In genomic region chr3:31029756-31030155, GRCh38 we compare ENCODE assay signal across 22 cellular contexts.
DNase-seq lines count a peak whose midpoint lies in the region; ATAC-seq, FAIRE-seq and TF ChIP-seq lines count a peak whose summit lies in the region.
"Had no signal": no experiment of that assay in that cellular context is flagged by ENCODE, and none has a peak within 500 bp of the region (broad histone marks: within the 10 kb centered on the region; RNA-seq: fewer than 3 reads in every experiment).

No MANE protein-coding gene starts in this region.

- H3K36me3 Mint-ChIP-seq in MCF 10A (ENCODE audit: insufficient read depth, unreplicated experiment): no peaks in the 10 kb centered on the region
- peaks cover 0 to 10% (median 0%) of the 10 kb centered on the region in 5 donors for H3K36me3 Mint-ChIP-seq in naive thymus-derived CD4-positive, alpha-beta T cell
- H3K36me3 Mint-ChIP-seq: CD4-positive, CD25-positive, alpha-beta regulatory T cell had no signal

- TF ChIP-seq CTCF in mammary epithelial cell (conservative IDR thresholded peaks at IDR 0.05 in 1 of 2, IDR thresholded peaks at IDR 0.05 in 1 of 2; ENCODE audit: extremely low read depth in 1 of 2, insufficient read depth in 1 of 2, low read depth in 1 of 2, low read length in 2 of 2) (no peak), MCF 10A (IDR thresholded peaks at IDR 0.05; ENCODE audit: unreplicated experiment) (no peak), K562 (IDR thresholded peaks at IDR 0.05 in 2 of 3, conservative IDR thresholded peaks at IDR 0.05 in 1 of 3; ENCODE audit: insufficient read depth in 2 of 3, low read depth in 1 of 3, low read length in 3 of 3) (no peak), osteoblast (IDR thresholded peaks at IDR 0.05; ENCODE audit: extremely low read depth, low read depth, low read length) (no peak)

- no peak overlapping the region for H3K27ac Mint-ChIP-seq in MCF 10A (ENCODE audit: low read depth, unreplicated experiment)
- no peak overlapping the region for H3K27ac Mint-ChIP-seq in naive thymus-derived CD4-positive, alpha-beta T cell
- H3K27ac Mint-ChIP-seq: CD4-positive, CD25-positive, alpha-beta regulatory T cell had no signal

- H3K27me3 ChIP-seq in mammary epithelial cell (ENCODE audit: insufficient read depth, low read length) (no peaks in the 10 kb centered on the region), K562 (ENCODE audit: control insufficient read depth in 2 of 2, insufficient read depth in 2 of 2, low read length in 2 of 2) (no peaks in the 10 kb centered on the region), osteoblast (ENCODE audit: insufficient read depth, low read length) (no peaks in the 10 kb centered on the region)
- H3K27me3 ChIP-seq in naive thymus-derived CD4-positive, alpha-beta T cell (ENCODE audit: control insufficient read depth in 2 of 2, insufficient read depth in 2 of 2, low read length in 2 of 2): no peaks in the 10 kb centered on the region
- H3K27me3 ChIP-seq: BE2C had no signal

- WGBS in mammary epithelial cell (ENCODE audit: low coverage, missing lambda C conversion rate): 63% methylated on average over 3 of the region's 3 CpGs
- 0% methylated on average over 3 of the region's 3 CpGs for WGBS in K562 (ENCODE audit: insufficient coverage, low coverage, missing lambda C conversion rate)

- ATAC-seq in K562: no peak
- no peak for ATAC-seq in GM21529 (IDR thresholded peaks at IDR 0.05; ENCODE audit: unreplicated experiment)
- no peak for ATAC-seq in sciatic nerve
- ATAC-seq in naive thymus-derived CD4-positive, alpha-beta T cell: no peak
- ATAC-seq: HepG2 had no signal

- H3K4me2 ChIP-seq in mammary epithelial cell (ENCODE audit: insufficient read depth, low read depth, low read length) (no peak overlapping the region), K562 (ENCODE audit: insufficient read depth, low read length) (no peak overlapping the region), osteoblast (ENCODE audit: insufficient read depth, low read length) (no peak overlapping the region)
- H3K4me2 ChIP-seq: KMS-11, PC-9 had no signal

- H4K20me1 ChIP-seq in mammary epithelial cell (ENCODE audit: insufficient read depth, low read length) (no peaks in the 10 kb centered on the region), K562 (replicated peaks; ENCODE audit: control insufficient read depth, insufficient read depth, low read length) (no peaks in the 10 kb centered on the region), osteoblast (ENCODE audit: insufficient read depth, low read length) (no peaks in the 10 kb centered on the region)

- CTCF ChIA-PET in mammary epithelial cell (lab: Charles Lee; ENCODE audit: low non-redundant PET): no interaction called here
- CTCF ChIA-PET in MCF 10A (lab: Yijun Ruan, JAX): no interaction called here
- CTCF ChIA-PET in K562 (lab: Yijun Ruan, JAX; ENCODE audit: low intra/inter-chr PET ratio): no interaction called here
- CTCF ChIA-PET in naive thymus-derived CD4-positive, alpha-beta T cell (lab: Charles Lee): no interaction called here

- H3K9ac ChIP-seq in mammary epithelial cell (ENCODE audit: insufficient read depth, low read length) (no peak overlapping the region), K562 (ENCODE audit: insufficient read depth in 1 of 2, low read depth in 2 of 2, low read length in 2 of 2) (no peak overlapping the region)
- H3K9ac ChIP-seq: GM23248, KMS-11 had no signal

- no peak for TF ChIP-seq EP300 in K562 (IDR thresholded peaks at IDR 0.05; ENCODE audit: low read length)

- peak overlapping the region; percentile 41 for H2AFZ ChIP-seq in mammary epithelial cell (ENCODE audit: low read depth, low read length)
- no peak overlapping the region for H2AFZ ChIP-seq in K562 (ENCODE audit: low read depth, low read length)
- H2AFZ ChIP-seq in osteoblast (ENCODE audit: low read length): no peak overlapping the region
- H2AFZ ChIP-seq: GM23248, PC-9 had no signal

- H3K79me2 ChIP-seq in mammary epithelial cell (ENCODE audit: insufficient read depth, low read length) (no peaks in the 10 kb centered on the region), K562 (ENCODE audit: control insufficient read depth, insufficient read depth, low read length) (no peaks in the 10 kb centered on the region), osteoblast (ENCODE audit: insufficient read depth, low read length) (no peaks in the 10 kb centered on the region)

- H3K4me1 ChIP-seq in mammary epithelial cell (ENCODE audit: insufficient read depth, low read length) (no peaks in the 10 kb centered on the region), K562 (replicated peaks in 1 of 2; ENCODE audit: control insufficient read depth in 2 of 2, insufficient read depth in 2 of 2, low read length in 2 of 2) (no peaks in the 10 kb centered on the region), osteoblast (ENCODE audit: insufficient read depth, low read length) (no peaks in the 10 kb centered on the region)
- no peaks in the 10 kb centered on the region for H3K4me1 ChIP-seq in naive thymus-derived CD4-positive, alpha-beta T cell (ENCODE audit: control insufficient read depth in 2 of 2, insufficient read depth in 2 of 2, low read length in 2 of 2)
- H3K4me1 ChIP-seq: BE2C had no signal

- intact Hi-C loops in mammary epithelial cell (cut with micrococcal nuclease) (no loop called here), MCF 10A (cut with micrococcal nuclease) (no loop called here), K562 (cut with micrococcal nuclease) (no loop called here), sciatic nerve (cut with DNase I) (no loop called here)
- intact Hi-C loops in naive thymus-derived CD4-positive, alpha-beta T cell (cut with micrococcal nuclease): no loop called here

- no peak for TF ChIP-seq POLR2A in K562 (conservative IDR thresholded peaks at IDR 0.05)

- no peaks in the 10 kb centered on the region for H3K4me1 Mint-ChIP-seq in MCF 10A (ENCODE audit: insufficient read depth, unreplicated experiment)
- no peaks in the 10 kb centered on the region for H3K4me1 Mint-ChIP-seq in naive thymus-derived CD4-positive, alpha-beta T cell
- H3K4me1 Mint-ChIP-seq: CD4-positive, CD25-positive, alpha-beta regulatory T cell had no signal

- no peak for FAIRE-seq in K562 (lab: Jason Lieb, UNC)
- FAIRE-seq: HepG2 had no signal

- TF ChIP-seq RAD21 in K562 (CRISPR knock-in tag; conservative IDR thresholded peaks at IDR 0.05 in 1 of 2, IDR thresholded peaks at IDR 0.05 in 1 of 2): no peak

- no peaks in the 10 kb centered on the region for H3K36me3 ChIP-seq in mammary epithelial cell (ENCODE audit: insufficient read depth, low read length)
- H3K36me3 ChIP-seq in K562 (ENCODE audit: control insufficient read depth, insufficient read depth, low read length): no peaks in the 10 kb centered on the region
- no peaks in the 10 kb centered on the region for H3K36me3 ChIP-seq in osteoblast (ENCODE audit: insufficient read depth, low read length)
- no peaks in the 10 kb centered on the region for H3K36me3 ChIP-seq in naive thymus-derived CD4-positive, alpha-beta T cell (ENCODE audit: control insufficient read depth in 2 of 3, insufficient read depth in 3 of 3, low read length in 3 of 3)
- H3K36me3 ChIP-seq: BE2C had no signal

- H3K4me3 Mint-ChIP-seq in MCF 10A (ENCODE audit: unreplicated experiment): no peak overlapping the region
- H3K4me3 Mint-ChIP-seq in naive thymus-derived CD4-positive, alpha-beta T cell: no peak overlapping the region
- H3K4me3 Mint-ChIP-seq: CD4-positive, CD25-positive, alpha-beta regulatory T cell had no signal

- H3K27ac ChIP-seq in mammary epithelial cell (ENCODE audit: insufficient read depth, low read depth, low read length) (no peak overlapping the region), K562 (ENCODE audit: extremely low read depth, low read depth, low read length) (no peak overlapping the region), osteoblast (ENCODE audit: low read depth, low read length) (no peak overlapping the region)
- no peak overlapping the region for H3K27ac ChIP-seq in naive thymus-derived CD4-positive, alpha-beta T cell (ENCODE audit: low read depth, low read length)
- H3K27ac ChIP-seq: GM23248, KMS-11, PC-9 had no signal

- H3K4me3 ChIP-seq in mammary epithelial cell (replicated peaks in 1 of 3; ENCODE audit: insufficient read depth in 1 of 3, low read depth in 2 of 3, low read length in 3 of 3) (no peak overlapping the region), K562 (no peak overlapping the region), osteoblast (ENCODE audit: insufficient read depth, low read length) (no peak overlapping the region)
- H3K4me3 ChIP-seq in naive thymus-derived CD4-positive, alpha-beta T cell (ENCODE audit: low read length): no peak overlapping the region
- H3K4me3 ChIP-seq: GM23248, PC-9 had no signal

- H3K9me3 ChIP-seq in mammary epithelial cell (replicated peaks; ENCODE audit: insufficient read depth, low read length) (peaks cover 11% of the 10 kb centered on the region), K562 (replicated peaks; ENCODE audit: control insufficient read depth, insufficient read depth, low read depth, low read length) (no peaks in the 10 kb centered on the region), osteoblast (ENCODE audit: low read depth, low read length) (peaks cover 8% of the 10 kb centered on the region)
- H3K9me3 ChIP-seq in naive thymus-derived CD4-positive, alpha-beta T cell (ENCODE audit: control insufficient read depth in 2 of 3, low read length in 3 of 3): peaks cover 0 to 8% (median 0%) of the 10 kb centered on the region in 3 experiments
- H3K9me3 ChIP-seq: BE2C had no signal

- in situ Hi-C loops in mammary epithelial cell (cut with MboI; ENCODE audit: low sequenced_read_pairs in 2 of 2) (no loop called here), K562 (cut with MboI) (no loop called here)

- no peaks in the 10 kb centered on the region for H3K27me3 Mint-ChIP-seq in MCF 10A (ENCODE audit: insufficient read depth, unreplicated experiment)
- peaks cover 0 to 6% (median 0%) of the 10 kb centered on the region in 5 donors for H3K27me3 Mint-ChIP-seq in naive thymus-derived CD4-positive, alpha-beta T cell
- H3K27me3 Mint-ChIP-seq: CD4-positive, CD25-positive, alpha-beta regulatory T cell had no signal

- dilution Hi-C loops in mammary epithelial cell (cut with HindIII; ENCODE audit: low sequenced_read_pairs): loop anchor here (5.0 kb wide), 1 partner anchor 58 kb away; no protein-coding TSS in a partner anchor

- DNase-seq in mammary epithelial cell (no peak), MCF 10A (ENCODE audit: unreplicated experiment) (no peak), K562 (ENCODE audit: extremely low read depth in 1 of 4, low spot score in 3 of 4) (no peak), osteoblast (ENCODE audit: insufficient read length, low spot score, missing footprints) (peak; percentile 46), sciatic nerve (ENCODE audit: low spot score) (no peak)
- no peak for DNase-seq in activated CD4-positive, alpha-beta T cell treated with anti-CD3 and anti-CD28 coated beads for 48 hours
- no peak for DNase-seq in naive thymus-derived CD4-positive, alpha-beta T cell
- DNase-seq: 8988T; BE2C; CD4-positive, CD25-positive, alpha-beta regulatory T cell; COR-L47; DMS 273 treated with DMSO at 0.1 percent for 48 hours; GDM1; GM23248; NCI-H1048; NCI-H1436; NCI-H1930; NCI-H526 had no signal

- POLR2A ChIA-PET in MCF 10A (lab: Yijun Ruan, JAX) (no interaction called here), K562 (lab: Yijun Ruan, JAX) (no interaction called here)
- POLR2A ChIA-PET in naive thymus-derived CD4-positive, alpha-beta T cell (lab: Charles Lee): no interaction called here

- no peaks in the 10 kb centered on the region for H3K9me1 ChIP-seq in K562 (ENCODE audit: control insufficient read depth, insufficient read depth, low read length)

- peaks cover 5% of the 10 kb centered on the region for H3K9me3 Mint-ChIP-seq in MCF 10A (ENCODE audit: unreplicated experiment)
- H3K9me3 Mint-ChIP-seq in naive thymus-derived CD4-positive, alpha-beta T cell: peaks cover 0 to 30% (median 8%) of the 10 kb centered on the region in 11 donors

- BruUV-seq in mammary epithelial cell (replicated peaks; lab: Mats Ljungman, UMichigan) (no TSS peak), MCF 10A (replicated peaks; lab: Mats Ljungman, UMichigan) (no TSS peak), K562 (replicated peaks; lab: Mats Ljungman, UMichigan) (no TSS peak)
